8 cellular contexts compared by ENCODE assay signal in the genomic region with DNA sequence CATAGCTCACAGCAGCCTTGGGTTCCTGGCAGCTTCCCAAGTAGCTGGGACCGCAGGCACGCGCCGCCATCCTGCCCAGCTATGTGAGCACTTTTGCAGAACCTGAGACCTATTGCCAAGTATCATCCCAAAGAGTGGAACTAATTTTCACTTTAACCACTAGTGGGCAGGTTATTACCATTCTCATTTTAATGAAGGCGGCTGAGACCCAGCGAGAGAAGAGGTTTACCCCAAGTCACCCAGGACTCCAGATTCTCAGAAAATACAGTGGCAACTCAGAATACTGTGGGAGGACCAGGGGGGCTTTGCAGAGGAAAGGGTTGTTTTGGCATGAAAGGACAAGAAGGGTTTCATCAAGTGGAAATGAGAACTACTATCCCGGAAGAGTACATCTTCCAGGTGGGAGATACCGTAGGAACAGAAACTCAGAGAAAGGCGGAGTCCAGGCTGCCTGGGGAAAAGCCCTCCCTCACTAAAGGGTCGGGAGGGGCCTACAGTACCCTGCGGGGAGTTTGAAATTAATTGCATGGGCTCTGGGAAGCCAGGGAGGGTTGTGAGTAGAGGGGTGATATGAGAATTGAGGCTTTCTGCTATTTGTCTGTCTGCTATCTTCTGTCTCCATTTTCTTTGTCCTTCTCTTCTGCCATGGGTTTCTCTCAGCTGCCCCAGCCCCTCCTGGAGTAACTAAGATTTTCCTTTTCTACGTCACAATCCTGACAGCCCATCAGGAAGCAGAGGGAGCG. TPM values are rescaled to one million over a fixed set of nuclear protein-coding genes. Genes with fewer than 3 reads are reported as not detected.
A peak's percentile ranks its signal among the peaks of the same experiment; 100 is the strongest.
DNase-seq lines count a peak whose midpoint lies in the region; ATAC-seq, FAIRE-seq and TF ChIP-seq lines count a peak whose summit lies in the region.

No MANE protein-coding gene starts in this region.

- peaks cover 31% of the 10 kb centered on the region for H3K4me1 Mint-ChIP-seq in nephron

- H3K36me3 ChIP-seq in fibroblast of lung (ENCODE audit: control insufficient read depth, insufficient read depth, low read length) (peaks cover 3% of the 10 kb centered on the region), aorta (ENCODE audit: control insufficient read depth in 1 of 2, insufficient read depth in 2 of 2, low read length in 1 of 2) (no peaks in the 10 kb centered on the region)

- H3K27ac ChIP-seq in fibroblast of lung (ENCODE audit: insufficient read depth, low read length), result no peak overlapping the region
- no peak overlapping the region for H3K27ac ChIP-seq in aorta (ENCODE audit: low read depth in 1 of 2, low read length in 2 of 2)

- H3K9me3 ChIP-seq in fibroblast of lung (ENCODE audit: control insufficient read depth, insufficient read depth, low read depth, low read length) (no peaks in the 10 kb centered on the region), aorta (ENCODE audit: control insufficient read depth, low read length) (no peaks in the 10 kb centered on the region)

- peaks cover 26% of the 10 kb centered on the region for H3K27me3 Mint-ChIP-seq in nephron (ENCODE audit: low read depth)

- H4K20me1 ChIP-seq in fibroblast of lung (ENCODE audit: control insufficient read depth, extremely low read depth, insufficient read depth, low read length), result no peaks in the 10 kb centered on the region

- no peaks in the 10 kb centered on the region for H3K79me2 ChIP-seq in fibroblast of lung (ENCODE audit: control insufficient read depth, insufficient read depth, low read length)

- no peaks in the 10 kb centered on the region for H3K9me3 Mint-ChIP-seq in nephron

- peak; percentile 69 for ATAC-seq in aorta (ENCODE audit: low FRiP score)
- ATAC-seq in GM21619 (IDR thresholded peaks at IDR 0.05; ENCODE audit: unreplicated experiment), result no peak

- H3K4me3 Mint-ChIP-seq in nephron, result peak overlapping the region; percentile 66 to 76 (median 69)

- H3K4me1 ChIP-seq in fibroblast of lung (ENCODE audit: control insufficient read depth, extremely low read depth, insufficient read depth, low read length), result peaks cover 13% of the 10 kb centered on the region
- no peaks in the 10 kb centered on the region for H3K4me1 ChIP-seq in aorta (ENCODE audit: control insufficient read depth in 1 of 2, insufficient read depth in 2 of 2, low read length in 2 of 2)

- H2AFZ ChIP-seq in fibroblast of lung (ENCODE audit: low read length), result no peak overlapping the region

- H3K27ac Mint-ChIP-seq in nephron, result peak overlapping the region; percentile 62 to 82 (median 80)

- H3K4me2 ChIP-seq in fibroblast of lung (ENCODE audit: extremely low read depth, insufficient read depth, low read length), result peak overlapping the region; percentile 27

- no peak overlapping the region for H3K9ac ChIP-seq in fibroblast of lung (ENCODE audit: insufficient read depth, low read length)

- TF ChIP-seq CTCF in fibroblast of lung (conservative IDR thresholded peaks at IDR 0.05 in 1 of 2, IDR thresholded peaks at IDR 0.05 in 1 of 2; ENCODE audit: low read depth in 1 of 2, low read length in 2 of 2) (peak; percentile 61), nephron (IDR thresholded peaks at IDR 0.05; ENCODE audit: unreplicated experiment in 3 of 3) (peak; percentile 61 to 72 (median 61))

- DNase-seq in DMS53 (lab: John Stamatoyannopoulos, UW) (peak; percentile 91), HTR-8/SVneo (ENCODE audit: insufficient read length, low spot score) (peak; percentile 77), NCI-H69 (lab: John Stamatoyannopoulos, UW) (peak; percentile 89), activated T-cell treated with anti-CD3 and anti-CD28 coated beads for 4 hours (peak; percentile 8), fibroblast of lung (ENCODE audit: low read depth in 2 of 2) (peak; percentile 92 to 94), aorta (peak; percentile 90 to 92)

- H3K36me3 Mint-ChIP-seq in nephron (ENCODE audit: low read depth), result no peaks in the 10 kb centered on the region

- H3K27me3 ChIP-seq in fibroblast of lung (ENCODE audit: control insufficient read depth, insufficient read depth, low read length) (peaks cover 7% of the 10 kb centered on the region), aorta (ENCODE audit: control insufficient read depth in 1 of 2, insufficient read depth in 2 of 2, low read length in 1 of 2) (no peaks in the 10 kb centered on the region)

- intact Hi-C loops in aorta (cut with DNase I), result loop anchor here (2.0 to 10.0 kb wide), 5 partner anchors 15 to 79 kb away; a partner anchor contains a TSS

- H3K4me3 ChIP-seq in fibroblast of lung (replicated peaks in 1 of 4; ENCODE audit: control extremely low read depth in 1 of 4, insufficient read depth in 1 of 4, low read depth in 3 of 4, low read length in 4 of 4) (peak overlapping the region in 1 of 4 experiments; percentile 1), aorta (ENCODE audit: low read length in 2 of 2) (no peak overlapping the region)

- 4 to 9% methylated on average over 13 of the region's 13 CpGs for WGBS in aorta, 2 donors

- FAIRE-seq in HTR-8/SVneo (lab: Jason Lieb, UNC), result no peak

RNA-seq across cellular contexts. Expression of a gene that starts 7.2 kb away (rescaled TPM):
- 0.77 and 0.99 TPM in 2 replicates for total RNA-seq in fibroblast of lung
- polyA plus RNA-seq in fibroblast of lung, result 0.24 and 0.27 TPM in 2 replicates
- 0.28 and 0.44 TPM in 2 replicates for polyA plus RNA-seq in fibroblast of lung (2012)
- polyA minus RNA-seq in fibroblast of lung (ENCODE audit: low replicate concordance), result 0.27 and 1.8 TPM in 2 replicates
- 10 to 100 TPM in 1 of 2 donors, 1 to 10 TPM in 1; 8.9 to 20.0 TPM for total RNA-seq in aorta
- polyA plus RNA-seq in aorta, result 1 to 10 TPM; 3.0 to 4.7 TPM

RNA-seq across cellular contexts. Expression of a gene that starts 31.7 kb away (rescaled TPM):
- total RNA-seq in fibroblast of lung (780 and 1,150 TPM in 2 replicates), aorta (1,000 to 10,000 TPM in 1 of 2 donors, 100 to 1,000 TPM in 1; 497 to 1,067 TPM)
- polyA plus RNA-seq in fibroblast of lung (613 and 813 TPM in 2 replicates), aorta (100 to 1,000 TPM in 1 of 2 donors, 10 to 100 TPM in 1; 94.3 to 378 TPM)
- 891 and 1,369 TPM in 2 replicates for polyA plus RNA-seq in fibroblast of lung (2012)
- polyA minus RNA-seq in fibroblast of lung (ENCODE audit: low replicate concordance), result 720 and 826 TPM in 2 replicates

RNA-seq across cellular contexts. Expression of a gene that starts 47.7 kb away (rescaled TPM):
- total RNA-seq in fibroblast of lung (5.4 and 8.4 TPM in 2 replicates), aorta (10 to 100 TPM; 15.7 to 18.6 TPM)
- polyA plus RNA-seq in fibroblast of lung (32.1 and 35.4 TPM in 2 replicates), aorta (10 to 100 TPM in 1 of 2 donors, 1 to 10 TPM in 1; 8.6 to 10.2 TPM)
- polyA plus RNA-seq in fibroblast of lung (2012), result 20.3 and 20.5 TPM in 2 replicates
- 36.8 and 52.8 TPM in 2 replicates for polyA minus RNA-seq in fibroblast of lung (ENCODE audit: low replicate concordance)

Comparison
In these comparisons a context has a peak if more than half of its experiments do, and no peak if none do; other contexts are left out.
1. DNase-seq: peak in every context shown above with its lines; median percentile 93 in fibroblast of lung; 91 in DMS53; 91 in aorta; 89 in NCI-H69; 77 in HTR-8/SVneo; 8 in activated T-cell treated with anti-CD3 and anti-CD28 coated beads for 4 hours.